In genomic region chr2:8872821-8873432, GRCh38 we compare ENCODE assay signal across 8 cellular contexts. TPM values are rescaled to one million over a fixed set of nuclear protein-coding genes. Genes with fewer than 3 reads are reported as not detected.
DNase-seq lines count a peak whose midpoint lies in the region; ATAC-seq and TF ChIP-seq lines count a peak whose summit lies in the region.

No MANE protein-coding gene starts in this region.

- no peak overlapping the region for H3K4me2 ChIP-seq in Karpas-422 (ENCODE audit: low read depth, low read length, poor library complexity, severe bottlenecking)
- H3K4me2 ChIP-seq in PC-3 (ENCODE audit: low read length) = no peak overlapping the region

- H3K27me3 ChIP-seq in Karpas-422 (ENCODE audit: low read length) (no peaks in the 10 kb centered on the region), PC-3 (ENCODE audit: low read length) (no peaks in the 10 kb centered on the region), esophagus squamous epithelium (no peaks in the 10 kb centered on the region), prostate gland (replicated peaks; ENCODE audit: insufficient read depth) (no peaks in the 10 kb centered on the region)

- H3K4me3 ChIP-seq in Karpas-422 (ENCODE audit: low read length) (no peak overlapping the region), PC-3 (ENCODE audit: low read length) (no peak overlapping the region), esophagus squamous epithelium (no peak overlapping the region), prostate gland (no peak overlapping the region)

- intact Hi-C loops in PC-3 (cut with micrococcal nuclease) (loop anchor here (1.0 to 5.0 kb wide), 4 partner anchors 129 to 266 kb away; partner anchors contain the start of gene MBOAT2), esophagus squamous epithelium (cut with DNase I) (no loop called here), prostate gland (cut with DNase I) (loop anchor here (5.0 kb wide), 1 partner anchor 269 kb away; no protein-coding TSS in a partner anchor)

- CTCF ChIA-PET in PC-3 (lab: Charles Lee) = interaction anchor here (0.9 kb wide), 2 partner anchors 17 to 267 kb away, joined by 3 to 5 read pairs; no protein-coding TSS in a partner anchor

- peak; percentile 67 for DNase-seq in G401 (ENCODE audit: low spot score)
- DNase-seq in Karpas-422 = peak; percentile 73
- peak; percentile 70 for DNase-seq in PC-3
- DNase-seq in esophagus squamous epithelium (lab: John Stamatoyannopoulos, UW) = no peak
- peak; percentile 15 for DNase-seq in prostate gland (ENCODE audit: low spot score)

- H3K9ac ChIP-seq in Karpas-422 (ENCODE audit: low read length) = no peak overlapping the region
- H3K9ac ChIP-seq in PC-3 (ENCODE audit: low read length) = no peak overlapping the region

- H3K79me2 ChIP-seq in Karpas-422 (ENCODE audit: low read length) (no peaks in the 10 kb centered on the region), PC-3 (ENCODE audit: low read length) (no peaks in the 10 kb centered on the region)

- peaks cover 6% of the 10 kb centered on the region for H3K4me1 ChIP-seq in Karpas-422 (ENCODE audit: low read length)
- 0 out of 2 replicates have a peak, but pooled peaks cover 4% of the 10 kb centered on the region for H3K4me1 ChIP-seq in PC-3 (ENCODE audit: insufficient read depth, low read length)
- H3K4me1 ChIP-seq in esophagus squamous epithelium = no peaks in the 10 kb centered on the region
- H3K4me1 ChIP-seq in prostate gland (replicated peaks) = no peaks in the 10 kb centered on the region

- H3K9me3 ChIP-seq in Karpas-422 (ENCODE audit: low read length) (no peaks in the 10 kb centered on the region), PC-3 (ENCODE audit: low read length) (no peaks in the 10 kb centered on the region), esophagus squamous epithelium (no peaks in the 10 kb centered on the region), prostate gland (no peaks in the 10 kb centered on the region)

- POLR2A ChIA-PET in PC-3 (lab: Charles Lee; ENCODE audit: unreplicated experiment) = interaction anchor here (0.6 to 0.8 kb wide), 2 partner anchors 139 to 683 kb away, joined by 4 to 5 read pairs; no protein-coding TSS in a partner anchor

- H3K27ac ChIP-seq in Karpas-422 (ENCODE audit: low read length) = no peak overlapping the region
- H3K27ac ChIP-seq in PC-3 (ENCODE audit: low read length) = no peak overlapping the region
- H3K27ac ChIP-seq in esophagus squamous epithelium = no peak overlapping the region
- no peak overlapping the region for H3K27ac ChIP-seq in prostate gland

- 46 to 47% methylated on average over 11 of the region's 11 CpGs for WGBS in esophagus squamous epithelium, 2 donors
- 43% methylated on average over 11 of the region's 11 CpGs for WGBS in prostate gland

- BruUV-seq in PC-3 (replicated peaks; lab: Mats Ljungman, UMichigan) = no TSS peak

- no peaks in the 10 kb centered on the region for H3K9me2 ChIP-seq in Karpas-422 (replicated peaks; ENCODE audit: insufficient read depth, low read length)
- H3K9me2 ChIP-seq in PC-3 (replicated peaks; ENCODE audit: low read length) = no peaks in the 10 kb centered on the region

- no peaks in the 10 kb centered on the region for H4K20me1 ChIP-seq in Karpas-422 (ENCODE audit: insufficient read depth, low read depth, low read length)
- no peaks in the 10 kb centered on the region for H4K20me1 ChIP-seq in PC-3 (ENCODE audit: low read length)

- H3F3A ChIP-seq in PC-3 (ENCODE audit: low read length, unreplicated experiment) = no peaks in the 10 kb centered on the region

- TF ChIP-seq CTCF in PC-3 (conservative IDR thresholded peaks at IDR 0.05; ENCODE audit: low read depth, low read length) (peak; percentile 77), esophagus squamous epithelium (IDR thresholded peaks at IDR 0.05) (peak in 5 of 6 experiments; percentile 43 to 63 (median 52)), prostate gland (IDR thresholded peaks at IDR 0.05) (peak; percentile 12 to 60 (median 50))

- in situ Hi-C loops in G401 (cut with HindIII; ENCODE audit: low sequenced_read_pairs) = no loop called here

- no peak overlapping the region for H2AFZ ChIP-seq in Karpas-422 (ENCODE audit: low read length)
- 0 out of 2 replicates have a peak overlapping the region, but pooled peaks have one; percentile 29 for H2AFZ ChIP-seq in PC-3 (ENCODE audit: low read length)

- TF ChIP-seq POLR2A in esophagus squamous epithelium (IDR thresholded peaks at IDR 0.05) (no peak), prostate gland (IDR thresholded peaks at IDR 0.05) (no peak)

- H3K36me3 ChIP-seq in Karpas-422 (ENCODE audit: insufficient read depth, low read length) = no peaks in the 10 kb centered on the region
- peaks cover 5% of the 10 kb centered on the region; the same call in 1 of the 2 replicates for H3K36me3 ChIP-seq in PC-3 (ENCODE audit: low read depth, low read length)
- H3K36me3 ChIP-seq in esophagus squamous epithelium = peaks cover 0 to 60% (median 0%) of the 10 kb centered on the region in 3 donors
- H3K36me3 ChIP-seq in prostate gland = no peaks in the 10 kb centered on the region

- ATAC-seq in PC-3 = 0 out of 2 replicates have a peak, but pooled peaks have one; percentile 40
- no peak for ATAC-seq in HG03196 (IDR thresholded peaks at IDR 0.05; ENCODE audit: unreplicated experiment)
- ATAC-seq in HG03139 (IDR thresholded peaks at IDR 0.05; ENCODE audit: unreplicated experiment) = no peak
- no peak for ATAC-seq in HG02981 (IDR thresholded peaks at IDR 0.05; ENCODE audit: unreplicated experiment)

RNA-seq across cellular contexts. Expression of gene KIDINS220, which starts 35.5 kb away (rescaled TPM):
- 95.3 and 166 TPM in 2 replicates for total RNA-seq in G401 (2014; rRNA removed; shearing (Covaris generic))
- 21.2 and 26.8 TPM in 2 replicates for total RNA-seq in Karpas-422 (2014; rRNA removed; shearing (Covaris generic); ENCODE audit: low replicate concordance)
- total RNA-seq in PC-3 (2014; rRNA removed) (35.3 and 37.6 TPM in 2 replicates), esophagus squamous epithelium (10 to 100 TPM; 27.4 to 58.7 (median 35.7) TPM), prostate gland (10 to 100 TPM; 46.2 to 84.5 TPM)
